14 cellular contexts compared by ENCODE assay signal in the genomic region with DNA sequence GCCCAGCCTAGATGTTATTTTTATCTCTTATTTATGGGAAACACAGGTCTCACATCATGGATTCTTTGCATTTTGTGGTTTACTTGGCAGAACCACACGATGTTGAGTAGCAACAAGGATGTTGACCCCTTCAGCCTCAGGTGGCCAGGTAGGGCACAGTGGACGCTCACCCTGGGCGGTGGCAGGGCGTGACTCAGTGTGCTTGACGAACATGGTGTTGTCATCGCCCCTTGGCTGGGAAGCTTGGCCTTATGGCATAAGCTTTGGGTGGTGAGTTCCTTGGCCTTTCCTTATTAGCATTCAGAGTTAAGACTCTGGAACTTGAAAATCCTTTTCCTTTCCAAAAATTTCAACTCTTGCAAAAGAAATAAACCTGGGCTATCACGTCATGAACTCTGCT. TPM values are rescaled to one million over a fixed set of nuclear protein-coding genes. Genes with fewer than 3 reads are reported as not detected.
"Had no signal": no experiment of that assay in that cellular context is flagged by ENCODE, and none has a peak within 500 bp of the region (broad histone marks: within the 10 kb centered on the region; RNA-seq: fewer than 3 reads in every experiment).

No MANE protein-coding gene starts in this region.

- H3K27me3 ChIP-seq: body of pancreas, stomach had no signal

- H3K4me3 ChIP-seq: body of pancreas, stomach, thoracic aorta had no signal

- H3K27ac Mint-ChIP-seq: activated naive CD4-positive, alpha-beta T cell treated with anti-CD3 and anti-CD28 coated beads, Interleukin-2, amount 10 ng/mL, durations not matched to agents 7 days and 5 days; activated T-helper 2 cell treated with anti-CD3 and anti-CD28 coated beads, Interferon-gamma antibody, Interleukin-2, Interleukin-4, amounts not matched to agents 10 μg/mL and 5 μg/mL and 100 μg/mL, durations not matched to agents 14 hours and 24 hours and 36 hours had no signal

- H3K9me3 ChIP-seq: body of pancreas, stomach, thoracic aorta had no signal

- ATAC-seq: body of pancreas, left lobe of liver had no signal

- H3K36me3 ChIP-seq: stomach, thoracic aorta had no signal

- DNase-seq: activated CD4-positive, alpha-beta T cell treated with anti-CD3 and anti-CD28 coated beads, Interleukin-2, amount 50 U/mL, for 1 hour; activated CD4-positive, CD25-positive, alpha-beta regulatory T cell; activated naive CD4-positive, alpha-beta T cell treated with anti-CD3 and anti-CD28 coated beads, Interleukin-2, amount 10 ng/mL, durations not matched to agents 7 days and 5 days; dermis blood vessel endothelial cell; foreskin fibroblast; stimulated activated CD4-positive, alpha-beta T cell treated with anti-CD3 and anti-CD28 coated beads, Interleukin-15, amount 100 ng/mL, for 24 hours; stimulated activated CD4-positive, alpha-beta T cell treated with anti-CD3 and anti-CD28 coated beads, Interleukin-4, amount 100 ng/mL, for 4 hours; stomach; T-helper 2 cell had no signal

- H3K27ac ChIP-seq: body of pancreas, stomach, thoracic aorta had no signal

- H3K4me3 Mint-ChIP-seq: activated naive CD4-positive, alpha-beta T cell treated with anti-CD3 and anti-CD28 coated beads, Interleukin-2, amount 10 ng/mL, durations not matched to agents 7 days and 5 days had no signal

RNA-seq across cellular contexts. Expression of a gene that starts 22.7 kb away (rescaled TPM):
- total RNA-seq: activated T-helper 2 cell treated with anti-CD3 and anti-CD28 coated beads, Interferon-gamma antibody, Interleukin-2, Interleukin-4, amounts not matched to agents 10 μg/mL and 5 μg/mL and 100 μg/mL, durations not matched to agents 14 hours and 24 hours and 36 hours had no signal
- polyA plus RNA-seq: neural cell had no signal
